Comparison of ENCODE assay signal across 1 cellular context in genomic region chr11:926341-926916, GRCh38.
A peak's percentile ranks its signal among the peaks of the same experiment; 100 is the strongest.
TF ChIP-seq lines count a peak whose summit lies in the region.

No MANE protein-coding gene starts in this region.

TF ChIP-seq in SK-N-SH, 30 proteins besides CTCF, POLR2A, EP300 and RAD21 (continued from another document):
- no peak for TF ChIP-seq ELF1 (IDR thresholded peaks at IDR 0.05)
- no peak for TF ChIP-seq ZBTB33 (IDR thresholded peaks at IDR 0.05; ENCODE audit: borderline replicate concordance, low read depth)
- TF ChIP-seq FOSL2 (IDR thresholded peaks at IDR 0.05; ENCODE audit: borderline replicate concordance, low read depth) = peak; percentile 30; the same call in 1 of the 2 replicates
- TF ChIP-seq IRF3 (IDR thresholded peaks at IDR 0.05; ENCODE audit: low read depth, low read length) = no peak
- no peak for TF ChIP-seq JUND (IDR thresholded peaks at IDR 0.05)
- no peak for TF ChIP-seq POLR2AphosphoS5 (IDR thresholded peaks at IDR 0.05; ENCODE audit: low read depth, low read length)
- TF ChIP-seq NRF1 (IDR thresholded peaks at IDR 0.05; ENCODE audit: low read depth, low read length) = no peak
- TF ChIP-seq TEAD4 (IDR thresholded peaks at IDR 0.05; ENCODE audit: borderline replicate concordance, insufficient read depth) = no peak
- TF ChIP-seq CHD2 (IDR thresholded peaks at IDR 0.05; ENCODE audit: low read length, partially characterized antibody) = peak; percentile 55
- TF ChIP-seq YY1 (IDR thresholded peaks at IDR 0.05; ENCODE audit: low read depth) = no peak
- TF ChIP-seq, protein P1, sequence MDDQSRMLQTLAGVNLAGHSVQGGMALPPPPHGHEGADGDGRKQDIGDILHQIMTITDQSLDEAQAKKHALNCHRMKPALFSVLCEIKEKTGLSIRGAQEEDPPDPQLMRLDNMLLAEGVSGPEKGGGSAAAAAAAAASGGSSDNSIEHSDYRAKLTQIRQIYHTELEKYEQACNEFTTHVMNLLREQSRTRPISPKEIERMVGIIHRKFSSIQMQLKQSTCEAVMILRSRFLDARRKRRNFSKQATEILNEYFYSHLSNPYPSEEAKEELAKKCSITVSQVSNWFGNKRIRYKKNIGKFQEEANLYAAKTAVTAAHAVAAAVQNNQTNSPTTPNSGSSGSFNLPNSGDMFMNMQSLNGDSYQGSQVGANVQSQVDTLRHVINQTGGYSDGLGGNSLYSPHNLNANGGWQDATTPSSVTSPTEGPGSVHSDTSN (IDR thresholded peaks at IDR 0.05) = no peak
- TF ChIP-seq MEF2A (IDR thresholded peaks at IDR 0.05; ENCODE audit: borderline replicate concordance, low read depth) = no peak
- 0 out of 2 replicates have a peak, but pooled peaks have one; percentile 48 for TF ChIP-seq FOXJ3 (CRISPR knock-in tag; IDR thresholded peaks at IDR 0.05)
- peak; percentile 11; the same call in 1 of the 2 replicates for TF ChIP-seq RFX5 (IDR thresholded peaks at IDR 0.05; ENCODE audit: low read length)
- TF ChIP-seq SIN3A (IDR thresholded peaks at IDR 0.05; ENCODE audit: borderline replicate concordance, low read depth, low read length) = 0 out of 2 replicates have a peak, but pooled peaks have one; percentile 38
- TF ChIP-seq FOXM1 (IDR thresholded peaks at IDR 0.05; ENCODE audit: low read depth) = no peak
- TF ChIP-seq SMC3 (IDR thresholded peaks at IDR 0.05; ENCODE audit: low read depth, low read length) = no peak
